ENCODE assay signal across 1 cellular context in genomic region chr2:62539892-62540785, GRCh38.
TF ChIP-seq lines count a peak whose summit lies in the region.

No MANE protein-coding gene starts in this region.

TF ChIP-seq in IMR-90, 13 proteins besides CTCF, POLR2A, EP300 and RAD21 (continued from another document):
- TF ChIP-seq ELK1 (IDR thresholded peaks at IDR 0.05; ENCODE audit: borderline replicate concordance, low read depth, low read length) (no peak), FOS (IDR thresholded peaks at IDR 0.05; ENCODE audit: low read depth, low read length) (no peak), RCOR1 (IDR thresholded peaks at IDR 0.05; ENCODE audit: insufficient replicate concordance, low read length) (no peak)
